ENCODE assay signal across 1 cellular context in the genomic region with DNA sequence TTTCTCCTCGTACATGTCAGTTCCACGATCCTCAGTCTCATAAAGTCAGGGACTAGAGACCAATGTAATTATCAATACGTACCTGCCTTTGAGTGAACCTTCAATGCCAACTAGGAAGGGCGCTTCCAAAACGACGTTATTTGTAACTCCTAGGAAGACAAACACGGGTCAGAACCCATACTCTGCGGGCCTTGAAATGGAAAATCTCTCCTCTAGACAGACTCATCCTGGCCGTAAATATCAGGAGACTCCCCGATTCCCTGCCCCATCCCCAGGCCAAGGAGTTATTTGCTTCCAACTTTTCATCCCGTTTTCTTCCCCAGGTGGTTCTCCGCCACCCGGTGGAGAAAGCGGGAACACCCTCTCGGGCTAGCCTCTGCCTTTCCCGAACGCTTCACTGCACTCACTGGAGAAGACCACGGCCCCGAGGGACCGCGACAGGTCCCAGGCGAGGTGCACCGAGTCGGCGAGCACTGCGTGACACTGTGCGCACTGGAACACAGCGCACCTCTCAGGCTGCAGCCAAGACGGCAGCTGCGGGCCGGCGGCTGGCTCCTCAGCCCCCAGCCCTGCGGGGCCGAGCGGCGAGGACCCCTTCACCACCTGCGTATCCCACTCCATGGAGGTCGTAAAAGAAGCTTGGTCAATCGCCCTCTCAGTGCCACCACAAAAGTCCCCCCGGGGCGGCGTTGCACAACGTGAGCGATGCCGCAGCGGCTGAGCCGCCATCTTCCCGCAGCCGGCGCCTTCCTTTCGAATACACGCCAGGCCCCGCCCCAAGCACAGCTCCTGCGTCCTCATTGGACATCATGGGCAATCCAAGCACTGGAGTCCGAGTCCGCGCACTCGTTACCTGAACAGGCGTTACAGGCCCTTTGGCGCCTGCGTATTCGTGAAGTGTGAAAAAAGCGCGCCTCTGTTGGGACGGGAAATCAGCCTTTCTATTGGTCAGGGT.
A peak's percentile ranks its signal among the peaks of the same experiment; 100 is the strongest.
TF ChIP-seq lines count a peak whose summit lies in the region.

Gene OIP5 (minus strand): TSS at position 759 of the 955 bp plus-strand sequence. CDS start 30 bp downstream, at position 729.

TF ChIP-seq in WTC11, 78 proteins besides CTCF, POLR2A, EP300 and RAD21 (continued from another document and continues in another):
- TF ChIP-seq PRDM15 (CRISPR knock-in tag; IDR thresholded peaks at IDR 0.05), result peak; percentile 30; the same call in 1 of the 2 replicates
- peak; percentile 90; the same call in 1 of the 2 replicates for TF ChIP-seq FOXP1 (CRISPR knock-in tag; IDR thresholded peaks at IDR 0.05; ENCODE audit: borderline replicate concordance)
- TF ChIP-seq CREM (CRISPR knock-in tag; IDR thresholded peaks at IDR 0.05), result peak; percentile 65
- TF ChIP-seq, protein P1, sequence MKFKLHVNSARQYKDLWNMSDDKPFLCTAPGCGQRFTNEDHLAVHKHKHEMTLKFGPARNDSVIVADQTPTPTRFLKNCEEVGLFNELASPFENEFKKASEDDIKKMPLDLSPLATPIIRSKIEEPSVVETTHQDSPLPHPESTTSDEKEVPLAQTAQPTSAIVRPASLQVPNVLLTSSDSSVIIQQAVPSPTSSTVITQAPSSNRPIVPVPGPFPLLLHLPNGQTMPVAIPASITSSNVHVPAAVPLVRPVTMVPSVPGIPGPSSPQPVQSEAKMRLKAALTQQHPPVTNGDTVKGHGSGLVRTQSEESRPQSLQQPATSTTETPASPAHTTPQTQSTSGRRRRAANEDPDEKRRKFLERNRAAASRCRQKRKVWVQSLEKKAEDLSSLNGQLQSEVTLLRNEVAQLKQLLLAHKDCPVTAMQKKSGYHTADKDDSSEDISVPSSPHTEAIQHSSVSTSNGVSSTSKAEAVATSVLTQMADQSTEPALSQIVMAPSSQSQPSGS (CRISPR knock-in tag; IDR thresholded peaks at IDR 0.05; ENCODE audit: borderline replicate concordance, low read depth), result no peak
- TF ChIP-seq, protein P2, sequence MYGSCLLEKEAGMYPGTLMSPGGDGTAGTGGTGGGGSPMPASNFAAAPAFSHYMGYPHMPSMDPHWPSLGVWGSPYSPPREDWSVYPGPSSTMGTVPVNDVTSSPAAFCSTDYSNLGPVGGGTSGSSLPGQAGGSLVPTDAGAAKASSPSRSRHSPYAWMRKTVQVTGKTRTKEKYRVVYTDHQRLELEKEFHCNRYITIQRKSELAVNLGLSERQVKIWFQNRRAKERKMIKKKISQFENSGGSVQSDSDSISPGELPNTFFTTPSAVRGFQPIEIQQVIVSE (CRISPR knock-in tag; IDR thresholded peaks at IDR 0.05; ENCODE audit: borderline replicate concordance), result no peak
- no peak for TF ChIP-seq STAT6 (CRISPR knock-in tag; conservative IDR thresholded peaks at IDR 0.05; ENCODE audit: low read depth)
- TF ChIP-seq NR2C2 (CRISPR knock-in tag; IDR thresholded peaks at IDR 0.05), result no peak
- TF ChIP-seq GTF2I (CRISPR knock-in tag; conservative IDR thresholded peaks at IDR 0.05), result no peak
- peak; percentile 93 for TF ChIP-seq SP1 (CRISPR knock-in tag; conservative IDR thresholded peaks at IDR 0.05)
- no peak for TF ChIP-seq ZNF317 (CRISPR knock-in tag; IDR thresholded peaks at IDR 0.05; ENCODE audit: borderline replicate concordance, low read depth)
- TF ChIP-seq ZNF425 (CRISPR knock-in tag; conservative IDR thresholded peaks at IDR 0.05), result no peak
- no peak for TF ChIP-seq HMGA2 (CRISPR knock-in tag; IDR thresholded peaks at IDR 0.05)
- TF ChIP-seq TEAD1 (CRISPR knock-in tag; IDR thresholded peaks at IDR 0.05), result peak; percentile 84
- TF ChIP-seq ZBTB43 (CRISPR knock-in tag; IDR thresholded peaks at IDR 0.05), result no peak
- no peak for TF ChIP-seq OVOL2 (CRISPR knock-in tag; IDR thresholded peaks at IDR 0.05; ENCODE audit: borderline replicate concordance)
- TF ChIP-seq, protein P3, sequence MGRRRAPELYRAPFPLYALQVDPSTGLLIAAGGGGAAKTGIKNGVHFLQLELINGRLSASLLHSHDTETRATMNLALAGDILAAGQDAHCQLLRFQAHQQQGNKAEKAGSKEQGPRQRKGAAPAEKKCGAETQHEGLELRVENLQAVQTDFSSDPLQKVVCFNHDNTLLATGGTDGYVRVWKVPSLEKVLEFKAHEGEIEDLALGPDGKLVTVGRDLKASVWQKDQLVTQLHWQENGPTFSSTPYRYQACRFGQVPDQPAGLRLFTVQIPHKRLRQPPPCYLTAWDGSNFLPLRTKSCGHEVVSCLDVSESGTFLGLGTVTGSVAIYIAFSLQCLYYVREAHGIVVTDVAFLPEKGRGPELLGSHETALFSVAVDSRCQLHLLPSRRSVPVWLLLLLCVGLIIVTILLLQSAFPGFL (CRISPR knock-in tag; IDR thresholded peaks at IDR 0.05; ENCODE audit: borderline replicate concordance), result no peak
- no peak for TF ChIP-seq TEAD4 (CRISPR knock-in tag; IDR thresholded peaks at IDR 0.05)
- peak; percentile 76; the same call in 1 of the 2 replicates for TF ChIP-seq CREB1 (CRISPR knock-in tag; IDR thresholded peaks at IDR 0.05)
- no peak for TF ChIP-seq ZNF263 (CRISPR knock-in tag; IDR thresholded peaks at IDR 0.05; ENCODE audit: low read depth)
- TF ChIP-seq MXD4 (CRISPR knock-in tag; IDR thresholded peaks at IDR 0.05; ENCODE audit: borderline replicate concordance), result no peak
- no peak for TF ChIP-seq IRF2 (CRISPR knock-in tag; IDR thresholded peaks at IDR 0.05; ENCODE audit: borderline replicate concordance, low read depth)
- no peak for TF ChIP-seq ZNF121 (CRISPR knock-in tag; IDR thresholded peaks at IDR 0.05)
- no peak for TF ChIP-seq MLX (CRISPR knock-in tag; IDR thresholded peaks at IDR 0.05)
- TF ChIP-seq ZNF416 (CRISPR knock-in tag; IDR thresholded peaks at IDR 0.05), result peak; percentile 92; the same call in 1 of the 2 replicates
- 0 out of 2 replicates have a peak, but pooled peaks have one; percentile 14 for TF ChIP-seq SMAD3 (CRISPR knock-in tag; IDR thresholded peaks at IDR 0.05; ENCODE audit: borderline replicate concordance)
- TF ChIP-seq AR (CRISPR knock-in tag; IDR thresholded peaks at IDR 0.05), result no peak
- no peak for TF ChIP-seq ZNF138 (CRISPR knock-in tag; conservative IDR thresholded peaks at IDR 0.05)
- no peak for TF ChIP-seq NFE2L1 (CRISPR knock-in tag; IDR thresholded peaks at IDR 0.05)
- peak; percentile 45; the same call in 1 of the 2 replicates for TF ChIP-seq GABPB1 (CRISPR knock-in tag; IDR thresholded peaks at IDR 0.05)
- no peak for TF ChIP-seq ZNF396 (CRISPR knock-in tag; IDR thresholded peaks at IDR 0.05; ENCODE audit: borderline replicate concordance)
- peak; percentile 18; the same call in 1 of the 2 replicates for TF ChIP-seq ZNF671 (CRISPR knock-in tag; IDR thresholded peaks at IDR 0.05)
- no peak for TF ChIP-seq NR1H2 (CRISPR knock-in tag; IDR thresholded peaks at IDR 0.05)
- no peak for TF ChIP-seq TCF7 (CRISPR knock-in tag; IDR thresholded peaks at IDR 0.05; ENCODE audit: low read depth)
- TF ChIP-seq IRF1 (CRISPR knock-in tag; IDR thresholded peaks at IDR 0.05), result peak; percentile 82; the same call in 1 of the 2 replicates
- no peak for TF ChIP-seq ZNF423 (CRISPR knock-in tag; IDR thresholded peaks at IDR 0.05)
- no peak for TF ChIP-seq ZMAT4 (CRISPR knock-in tag; IDR thresholded peaks at IDR 0.05)
- no peak for TF ChIP-seq SOX15 (CRISPR knock-in tag; IDR thresholded peaks at IDR 0.05)
